ENCODE assay signal across 37 cellular contexts in the genomic region with DNA sequence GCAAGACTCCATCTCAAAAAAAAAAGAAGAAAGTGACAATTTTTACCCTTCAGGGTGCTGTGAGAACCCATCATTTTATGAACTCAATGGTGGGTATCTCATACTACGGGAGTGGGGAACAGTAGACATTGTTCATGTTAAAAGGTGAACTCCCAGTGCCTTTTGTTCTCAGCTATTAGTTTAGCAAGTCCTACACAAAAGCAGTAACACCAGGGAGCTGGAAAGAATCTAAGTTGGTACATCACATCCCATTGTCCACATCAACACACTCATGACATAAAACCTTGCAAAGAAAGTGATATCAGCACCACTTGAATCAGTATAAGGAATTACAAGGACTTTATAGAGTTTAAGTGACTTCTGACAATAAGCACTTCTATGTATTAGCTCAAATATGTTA.
"Had no signal": no experiment of that assay in that cellular context is flagged by ENCODE, and none has a peak within 500 bp of the region (broad histone marks: within the 10 kb centered on the region; RNA-seq: fewer than 3 reads in every experiment).

No MANE protein-coding gene starts in this region.

- DNase-seq: Karpas-422, Kasumi-1, KBM-7, KG1, MG63, MM.1S, MV-4-11, NCI-H1048, NCI-H1092, NCI-H1092 treated with DMSO at 0.1 percent for 48 hours, NCI-H1105, NCI-H1105 treated with DMSO at 0.1 percent for 48 hours, NCI-H1417, NCI-H1417 treated with DMSO at 0.1 percent for 48 hours, NCI-H1436, NCI-H1436 treated with DMSO at 0.1 percent for 48 hours, NCI-H146, NCI-H1694, NCI-H1694 treated with DMSO at 0.1 percent for 48 hours, NCI-H187, NCI-H187 treated with DMSO at 0.1 percent for 48 hours, NCI-H1930, NCI-H2029, NCI-H2029 treated with DMSO at 0.1 percent for 48 hours, NCI-H2081, NCI-H2081 treated with DMSO at 0.1 percent for 48 hours, NCI-H2107, NCI-H2171, NCI-H2171 treated with DMSO at 0.1 percent for 48 hours, NCI-H2227 treated with DMSO at 0.1 percent for 48 hours, NCI-H226, NCI-H345, NCI-H446, NCI-H446 treated with DMSO at 0.1 percent for 48 hours, NCI-H510A, NCI-H510A treated with DMSO at 0.1 percent for 48 hours had no signal

- H3K4me3 ChIP-seq: MG63 had no signal

- H3K9ac ChIP-seq: KMS-11 had no signal

- H3K4me2 ChIP-seq: KMS-11 had no signal

- H3K9me3 ChIP-seq: MG63 had no signal

- H3K36me3 ChIP-seq: MG63 had no signal

- H3K27me3 ChIP-seq: MG63 had no signal

- H3K27ac ChIP-seq: KMS-11 had no signal
